35 cellular contexts compared by ENCODE assay signal in genomic region chr9:101375546-101375945, GRCh38. TPM values are rescaled to one million over a fixed set of nuclear protein-coding genes. Genes with fewer than 3 reads are reported as not detected.
DNase-seq lines count a peak whose midpoint lies in the region; ATAC-seq, FAIRE-seq and TF ChIP-seq lines count a peak whose summit lies in the region.
"Had no signal": no experiment of that assay in that cellular context is flagged by ENCODE, and none has a peak within 500 bp of the region (broad histone marks: within the 10 kb centered on the region; RNA-seq: fewer than 3 reads in every experiment).

No MANE protein-coding gene starts in this region.

- H3K9me3 Mint-ChIP-seq in activated naive CD8-positive, alpha-beta T cell treated with anti-CD3 and anti-CD28 coated beads, Interleukin-2, amount 50 U/mL, for 24 hours = no peaks in the 10 kb centered on the region
- H3K9me3 Mint-ChIP-seq: CD8-positive, alpha-beta T cell; stimulated activated naive CD8-positive, alpha-beta T cell treated with anti-CD3 and anti-CD28 coated beads, Interleukin-15, Interleukin-2, amounts not matched to agents 100 ng/mL and 50 ng/mL, for 24 hours had no signal

- H3K79me1 ChIP-seq in H1 (ENCODE audit: low read depth, low read length) = no peaks in the 10 kb centered on the region

- TF ChIP-seq RAD21 in H1 (IDR thresholded peaks at IDR 0.05 in 1 of 2, conservative IDR thresholded peaks at IDR 0.05 in 1 of 2; ENCODE audit: low read depth in 2 of 2, low read length in 2 of 2) = no peak

- intact Hi-C loops in posterior cingulate gyrus (cut with DNase I) (no loop called here), Right ventricle myocardium inferior (cut with DNase I) (no loop called here)

- H3K4me1 ChIP-seq in H1 (replicated peaks in 1 of 4; ENCODE audit: control insufficient read depth in 3 of 4, insufficient read depth in 4 of 4, low read length in 3 of 4) = no peaks in the 10 kb centered on the region; a peak in 1 of 7 replicates
- H3K4me1 ChIP-seq: colonic mucosa, spleen, thyroid gland had no signal

- TF ChIP-seq POLR2A in H1 (IDR thresholded peaks at IDR 0.05; ENCODE audit: control extremely low read depth in 1 of 2, low read depth in 2 of 2, low read length in 2 of 2) = no peak

- no peak overlapping the region for H4K8ac ChIP-seq in H1 (ENCODE audit: extremely low read depth, insufficient read depth, low read length)

- 83% methylated on average over 12 of the region's 12 CpGs; no CpG with 5 or more reads in 1 of the 2 experiments for WGBS in H1 (ENCODE audit: extremely low coverage in 1 of 2, insufficient coverage in 1 of 2, insufficient read length in 1 of 2, insufficient replicate concordance in 2 of 2, low coverage in 1 of 2, low lambda C conversion rate in 2 of 2, missing lambda C conversion rate in 1 of 2), 2 experiments

- H2AK5ac ChIP-seq in H1 (ENCODE audit: low read depth, low read length) = no peak overlapping the region

- CTCF ChIA-PET in H1 (lab: Charles Lee; ENCODE audit: partially characterized antibody) = no interaction called here

- H4K20me1 ChIP-seq in H1 (replicated peaks in 1 of 2; ENCODE audit: control insufficient read depth in 1 of 2, insufficient read depth in 2 of 2, low read length in 2 of 2) = no peaks in the 10 kb centered on the region

- no peaks in the 10 kb centered on the region for H3K9me3 ChIP-seq in MG63
- H3K9me3 ChIP-seq in H1 (ENCODE audit: insufficient read depth in 2 of 2, low read depth in 1 of 2, low read length in 1 of 2) = no peaks in the 10 kb centered on the region
- H3K9me3 ChIP-seq: colonic mucosa, thyroid gland had no signal

- peak overlapping the region; percentile 49 for H3K4me3 ChIP-seq in MG63
- no peak overlapping the region for H3K4me3 ChIP-seq in H1 (ENCODE audit: extremely low read depth in 1 of 4, insufficient read depth in 2 of 4, low read depth in 3 of 4, low read length in 4 of 4)
- H3K4me3 ChIP-seq: colonic mucosa, GM12878, spleen, thyroid gland had no signal

- no peak overlapping the region for H3K27ac Mint-ChIP-seq in activated naive CD8-positive, alpha-beta T cell treated with anti-CD3 and anti-CD28 coated beads, Interleukin-2, amount 50 U/mL, for 24 hours
- H3K27ac Mint-ChIP-seq: activated naive CD4-positive, alpha-beta T cell treated with anti-CD3 and anti-CD28 coated beads, Interleukin-2, amount 50 U/mL, for 72 hours; B cell; CD8-positive, alpha-beta T cell; stimulated activated naive CD8-positive, alpha-beta T cell treated with anti-CD3 and anti-CD28 coated beads, Interleukin-15, Interleukin-2, amounts not matched to agents 100 ng/mL and 50 ng/mL, for 24 hours had no signal

- no peak overlapping the region for H3K27ac ChIP-seq in H1 (ENCODE audit: low read depth, low read length)
- H3K27ac ChIP-seq: colonic mucosa, epithelial cell of prostate, KMS-11, spleen, thyroid gland, WERI-Rb-1 had no signal

- no peaks in the 10 kb centered on the region for H3K23me2 ChIP-seq in H1 (ENCODE audit: low read depth, low read length)

- no peak overlapping the region for H4K5ac ChIP-seq in H1 (ENCODE audit: insufficient read length, low read depth, low read length)

- DNase-seq in Daoy (ENCODE audit: low read depth) (peak; percentile 62), MG63 (peak; percentile 94), H1 (ENCODE audit: low read depth in 1 of 2, low spot score in 2 of 2) (peak in 1 of 2 experiments; percentile 49), posterior cingulate gyrus (peak in 8 of 10 donors; percentile 34 to 90 (median 45)), Right ventricle myocardium inferior (ENCODE audit: missing footprints) (no peak), NCI-H2029 (lab: John Stamatoyannopoulos, UW) (no peak)
- DNase-seq in activated naive CD8-positive, alpha-beta T cell treated with anti-CD3 and anti-CD28 coated beads, Interleukin-2, amount 50 U/mL, for 24 hours = no peak
- DNase-seq: activated CD4-positive, alpha-beta T cell treated with anti-CD3 and anti-CD28 coated beads for 48 hours; activated CD8-positive, alpha-beta memory T cell treated with anti-CD3 and anti-CD28 coated beads for 24 hours; activated effector memory CD4-positive, alpha-beta T cell treated with Interleukin-2 at 50 U/mL for 16 hours; CD8-positive, alpha-beta T cell; colonic mucosa; effector CD8-positive, alpha-beta T cell; left colon; NCI-H1417; NCI-H2081; NCI-H524 treated with DMSO at 0.1 percent for 48 hours; right cardiac atrium; SIG-M5; spleen; stimulated activated CD4-positive, alpha-beta T cell treated with anti-CD3 and anti-CD28 coated beads, Interleukin-2, amount 100 ng/mL, for 24 hours; stimulated activated CD8-positive, alpha-beta memory T cell treated with anti-CD3 and anti-CD28 coated beads, Interleukin-4, amount 100 ng/mL, for 48 hours; T-helper 9 cell; thyroid gland; WERI-Rb-1 had no signal

- no peak overlapping the region for H3K4me2 ChIP-seq in H1 (ENCODE audit: insufficient read depth in 1 of 2, low read depth in 2 of 2, low read length in 2 of 2)
- H3K4me2 ChIP-seq: KMS-11 had no signal

- H4K91ac ChIP-seq in H1 (replicated peaks; ENCODE audit: insufficient read length, low read length) = no peak overlapping the region

- POLR2A ChIA-PET in H1 (lab: Charles Lee; ENCODE audit: partially characterized antibody) = interaction anchor here (1.0 to 1.9 kb wide), 2 partner anchors 8 to 13 kb away, joined by 3 to 4 read pairs; no protein-coding TSS in a partner anchor

- H3K18ac ChIP-seq in H1 (ENCODE audit: extremely low read depth, low read length) = no peak overlapping the region

- H3K27me3 ChIP-seq in MG63 (no peaks in the 10 kb centered on the region), H1 (replicated peaks in 1 of 4; ENCODE audit: control insufficient read depth in 3 of 4, extremely low read depth in 1 of 4, insufficient read depth in 3 of 4, low read length in 3 of 4) (no peaks in the 10 kb centered on the region)
- H3K27me3 ChIP-seq: colonic mucosa, thyroid gland had no signal

- H3K36me3 Mint-ChIP-seq in activated naive CD8-positive, alpha-beta T cell treated with anti-CD3 and anti-CD28 coated beads, Interleukin-2, amount 50 U/mL, for 24 hours (ENCODE audit: low read depth) = no peaks in the 10 kb centered on the region
- H3K36me3 Mint-ChIP-seq: CD8-positive, alpha-beta T cell had no signal

- H3K4ac ChIP-seq in H1 (replicated peaks; ENCODE audit: insufficient read length, low read depth, low read length) = no peak overlapping the region

- H3K79me2 ChIP-seq in H1 (ENCODE audit: control insufficient read depth in 1 of 2, insufficient read depth in 2 of 2, low read length in 2 of 2) = no peaks in the 10 kb centered on the region

- no peak for TF ChIP-seq EP300 in H1 (IDR thresholded peaks at IDR 0.05; ENCODE audit: borderline replicate concordance in 1 of 2, low read depth in 2 of 2, low read length in 2 of 2)

- TF ChIP-seq CTCF in H1 (IDR thresholded peaks at IDR 0.05; ENCODE audit: control extremely low read depth in 1 of 3, insufficient read depth in 1 of 3, low read depth in 1 of 3, low read length in 3 of 3) = no peak

- H2BK20ac ChIP-seq in H1 (ENCODE audit: low read length) = no peak overlapping the region

- ATAC-seq in Right ventricle myocardium inferior (no peak), HG03175 (IDR thresholded peaks at IDR 0.05; ENCODE audit: unreplicated experiment) (no peak)
- no peak for ATAC-seq in activated naive CD8-positive, alpha-beta T cell treated with anti-CD3 and anti-CD28 coated beads, Interleukin-2, amount 50 U/mL, for 24 hours
- ATAC-seq: activated naive CD4-positive, alpha-beta T cell treated with anti-CD3 and anti-CD28 coated beads, Interleukin-2, amount 50 U/mL, for 72 hours; CD8-positive, alpha-beta T cell; GM12878; left colon; Panc1; right cardiac atrium had no signal

- peak overlapping the region; percentile 42 for H2AFZ ChIP-seq in H1 (ENCODE audit: low read length)

- H3K4me1 Mint-ChIP-seq in activated naive CD8-positive, alpha-beta T cell treated with anti-CD3 and anti-CD28 coated beads, Interleukin-2, amount 50 U/mL, for 24 hours = no peaks in the 10 kb centered on the region
- H3K4me1 Mint-ChIP-seq: B cell had no signal

- H2BK5ac ChIP-seq in H1 (ENCODE audit: low read depth, low read length) = no peak overlapping the region

- no peak overlapping the region for H3K9ac ChIP-seq in H1 (replicated peaks in 1 of 4; ENCODE audit: extremely low read depth in 1 of 4, low read depth in 3 of 4, low read length in 3 of 4)
- H3K9ac ChIP-seq: KMS-11 had no signal

- no peak overlapping the region for H3K56ac ChIP-seq in H1 (replicated peaks; ENCODE audit: insufficient read length, low read depth, low read length)

- H3K27me3 Mint-ChIP-seq in activated naive CD8-positive, alpha-beta T cell treated with anti-CD3 and anti-CD28 coated beads, Interleukin-2, amount 50 U/mL, for 24 hours = peaks cover 10% of the 10 kb centered on the region

- peak; percentile 42 for FAIRE-seq in H1 (lab: Jason Lieb, UNC)
- FAIRE-seq: GM12878 had no signal

- no peaks in the 10 kb centered on the region for H3K36me3 ChIP-seq in MG63
- H3K36me3 ChIP-seq in H1 (ENCODE audit: control insufficient read depth in 2 of 4, insufficient read depth in 4 of 4, low read length in 3 of 4) = no peaks in the 10 kb centered on the region
- H3K36me3 ChIP-seq: colonic mucosa, spleen, thyroid gland, WERI-Rb-1 had no signal

- no peak overlapping the region for H3K4me3 Mint-ChIP-seq in activated naive CD8-positive, alpha-beta T cell treated with anti-CD3 and anti-CD28 coated beads, Interleukin-2, amount 50 U/mL, for 24 hours
- H3K4me3 Mint-ChIP-seq: B cell; CD8-positive, alpha-beta T cell; neural crest cell; stimulated activated naive CD8-positive, alpha-beta T cell treated with anti-CD3 and anti-CD28 coated beads, Interleukin-15, Interleukin-2, amounts not matched to agents 100 ng/mL and 50 ng/mL, for 24 hours had no signal

- H2BK120ac ChIP-seq in H1 (replicated peaks; ENCODE audit: low read depth, low read length) = no peak overlapping the region

- no peak overlapping the region for H2BK15ac ChIP-seq in H1 (ENCODE audit: low read length)

- no peak overlapping the region for H3K14ac ChIP-seq in H1 (ENCODE audit: insufficient read length)

- no peak overlapping the region for H3K23ac ChIP-seq in H1 (ENCODE audit: insufficient read length)

- no peak overlapping the region for H2BK12ac ChIP-seq in H1 (ENCODE audit: low read depth, low read length)

RNA-seq across cellular contexts. Expression of gene BAAT, which starts 9.3 kb away (rescaled TPM):
- total RNA-seq in Daoy (2014; rRNA removed; shearing (Covaris generic)) = 0.29 TPM in 1 of 2 replicates, not detected in the other
- total RNA-seq in MG63 (2014; rRNA removed; shearing (Covaris generic); ENCODE audit: low replicate concordance) = 0.13 TPM in 1 of 2 replicates, not detected in the other
- total RNA-seq in H1 (2021; fragmentation: NEBNext Ultra II Directional; extraction: Animal tissue kit (Norgen Biotek cat#: 25700)) = 0.17 TPM in 1 of 2 replicates, not detected in the other
- 0.08 and 0.09 TPM in 2 replicates for polyA plus RNA-seq in H1 (2011; rRNA removed)
- polyA plus RNA-seq in H1 (2011; cell fraction: cytosol; rRNA removed) = 0.12 TPM
- 0.13 TPM for polyA plus RNA-seq in H1 (2011; cell fraction: nucleus; rRNA removed)
- 0.10 to 0.15 TPM (median 0.11 TPM) in 3 of 4 replicates, not detected in the other for polyA plus RNA-seq in H1 (2012, experiment 1 of 2)
- polyA plus RNA-seq in H1 (2012, experiment 2 of 2) = not detected
- polyA plus RNA-seq in H1 (2013, experiment 1 of 2) = 0.16 TPM
- 0.17 TPM for polyA plus RNA-seq in H1 (2013, experiment 2 of 2)
- 0.19 and 0.20 TPM in 2 replicates for polyA minus RNA-seq in H1 (2011; rRNA and poly(A)+ RNA removed)
- not detected for polyA minus RNA-seq in H1 (2011; cell fraction: cytosol; rRNA and poly(A)+ RNA removed)
- polyA minus RNA-seq in H1 (2011; cell fraction: nucleus; rRNA and poly(A)+ RNA removed) = 0.50 TPM
- total RNA-seq in Right ventricle myocardium inferior = not detected
- total RNA-seq: activated naive CD4-positive, alpha-beta T cell treated with anti-CD3 and anti-CD28 coated beads, Interleukin-2, amount 50 U/mL, for 72 hours; B cell; CD8-positive, alpha-beta T cell; glomerular endothelial cell; left colon; thyroid gland had no signal

RNA-seq across cellular contexts. Expression of gene MRPL50, which starts 22.9 kb away (rescaled TPM):
- 24.7 and 34.1 TPM in 2 replicates for total RNA-seq in Daoy (2014; rRNA removed; shearing (Covaris generic))
- 14.3 and 18.6 TPM in 2 replicates for total RNA-seq in MG63 (2014; rRNA removed; shearing (Covaris generic); ENCODE audit: low replicate concordance)
- total RNA-seq in H1 (2021; fragmentation: NEBNext Ultra II Directional; extraction: Animal tissue kit (Norgen Biotek cat#: 25700)) = 24.0 and 25.1 TPM in 2 replicates
- polyA plus RNA-seq in H1 (2011; rRNA removed) = 8.4 and 17.8 TPM in 2 replicates
- polyA plus RNA-seq in H1 (2011; cell fraction: cytosol; rRNA removed) = 14.9 TPM
- polyA plus RNA-seq in H1 (2011; cell fraction: nucleus; rRNA removed) = 3.2 TPM
- 12.1 to 18.8 TPM (median 14.8 TPM) in 4 replicates for polyA plus RNA-seq in H1 (2012, experiment 1 of 2)
- polyA plus RNA-seq in H1 (2012, experiment 2 of 2) = 11.9 TPM
- 18.6 TPM for polyA plus RNA-seq in H1 (2013, experiment 1 of 2)
- polyA plus RNA-seq in H1 (2013, experiment 2 of 2) = 19.2 TPM
- 4.3 TPM in 2 replicates for polyA minus RNA-seq in H1 (2011; rRNA and poly(A)+ RNA removed)
- 3.9 TPM for polyA minus RNA-seq in H1 (2011; cell fraction: cytosol; rRNA and poly(A)+ RNA removed)
- 7.3 TPM for polyA minus RNA-seq in H1 (2011; cell fraction: nucleus; rRNA and poly(A)+ RNA removed)
- total RNA-seq in Right ventricle myocardium inferior = 16.5 TPM

RNA-seq across cellular contexts. Expression of gene ZNF189, which starts 23.1 kb away (rescaled TPM):
- 11.7 and 15.2 TPM in 2 replicates for total RNA-seq in Daoy (2014; rRNA removed; shearing (Covaris generic))
- 14.1 and 31.1 TPM in 2 replicates for total RNA-seq in MG63 (2014; rRNA removed; shearing (Covaris generic); ENCODE audit: low replicate concordance)
- total RNA-seq in H1 (2021; fragmentation: NEBNext Ultra II Directional; extraction: Animal tissue kit (Norgen Biotek cat#: 25700)) = 11.9 and 12.3 TPM in 2 replicates
- 1.1 and 1.9 TPM in 2 replicates for polyA plus RNA-seq in H1 (2011; rRNA removed)
- 3.0 TPM for polyA plus RNA-seq in H1 (2011; cell fraction: cytosol; rRNA removed)
- 1.3 TPM for polyA plus RNA-seq in H1 (2011; cell fraction: nucleus; rRNA removed)
- polyA plus RNA-seq in H1 (2012, experiment 1 of 2) = 5.3 to 11.0 TPM (median 6.4 TPM) in 4 replicates
- polyA plus RNA-seq in H1 (2012, experiment 2 of 2) = 0.64 TPM
- polyA plus RNA-seq in H1 (2013, experiment 1 of 2) = 6.0 TPM
- polyA plus RNA-seq in H1 (2013, experiment 2 of 2) = 5.9 TPM
- 5.1 and 6.1 TPM in 2 replicates for polyA minus RNA-seq in H1 (2011; rRNA and poly(A)+ RNA removed)
- 6.5 TPM for polyA minus RNA-seq in H1 (2011; cell fraction: cytosol; rRNA and poly(A)+ RNA removed)
- 15.6 TPM for polyA minus RNA-seq in H1 (2011; cell fraction: nucleus; rRNA and poly(A)+ RNA removed)
- total RNA-seq in Right ventricle myocardium inferior = 15.2 TPM

Comparison
In these comparisons a context has a peak if more than half of its experiments do, and no peak if none do; other contexts are left out.
1. DNase-seq: peak in Daoy (single experiment), MG63 (single experiment) and posterior cingulate gyrus (8 of 10); none in Right ventricle myocardium inferior (single experiment), NCI-H2029 (single experiment) and activated naive CD8-positive, alpha-beta T cell treated with anti-CD3 and anti-CD28 coated beads, Interleukin-2, amount 50 U/mL, for 24 hours (single experiment).